Comparison of ENCODE assay signal across 32 cellular contexts in the genomic region with DNA sequence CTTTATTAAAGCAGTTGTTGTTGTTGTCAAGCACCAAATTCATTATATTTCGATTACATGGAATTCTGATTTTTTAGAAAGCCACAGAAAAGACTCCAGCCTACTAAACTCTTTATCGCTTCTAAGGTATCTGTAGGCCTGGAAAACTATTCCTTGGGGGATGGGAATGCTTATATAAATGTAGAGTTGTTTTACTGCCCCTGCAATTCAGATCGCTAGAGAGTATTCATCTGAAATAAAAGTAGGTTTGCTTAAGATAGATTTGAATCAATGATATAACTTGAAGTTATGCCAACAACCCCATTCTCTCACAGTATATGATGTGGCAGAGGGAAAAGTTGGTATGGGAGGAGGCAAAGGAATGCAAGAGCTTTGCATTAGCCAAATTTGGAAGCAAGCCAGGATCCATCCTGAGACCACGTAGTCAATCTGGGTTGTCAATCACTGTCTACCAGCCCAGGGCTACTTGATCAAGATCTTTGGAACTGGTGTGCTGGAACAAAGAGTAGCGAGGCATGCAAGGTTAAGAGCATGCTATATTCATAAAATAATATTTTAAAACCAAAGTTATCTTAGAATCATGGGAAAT.
"Had no signal": no experiment of that assay in that cellular context is flagged by ENCODE, and none has a peak within 500 bp of the region (broad histone marks: within the 10 kb centered on the region; RNA-seq: fewer than 3 reads in every experiment).

No MANE protein-coding gene starts in this region.

- H3K27me3 ChIP-seq: ascending aorta, body of pancreas, SJSA1 had no signal

- H3K9me3 Mint-ChIP-seq: activated B cell treated with CpG ODN at 0.5 μM for 24 hours; activated CD4-positive, alpha-beta memory T cell treated with anti-CD3 and anti-CD28 coated beads for 36 hours; activated CD4-positive, alpha-beta T cell treated with anti-CD3 and anti-CD28 coated beads, Interleukin-2, amount 10 ng/mL, durations not matched to agents 7 days and 5 days; activated naive CD4-positive, alpha-beta T cell treated with anti-CD3 and anti-CD28 coated beads, Interleukin-2, amount 50 U/mL, for 72 hours; activated naive CD8-positive, alpha-beta T cell treated with anti-CD3 and anti-CD28 coated beads, Interleukin-2, amount 50 U/mL, for 24 hours; activated T-cell treated with anti-CD3 and anti-CD28 coated beads, Interleukin-2, amount 50 U/mL, for 4 hours; T-cell had no signal

- H3K4me3 Mint-ChIP-seq: activated B cell treated with CpG ODN at 0.5 μM for 24 hours; activated CD4-positive, alpha-beta memory T cell treated with anti-CD3 and anti-CD28 coated beads for 36 hours; activated CD4-positive, alpha-beta T cell treated with anti-CD3 and anti-CD28 coated beads, Interleukin-2, amount 10 ng/mL, durations not matched to agents 7 days and 5 days; activated naive CD8-positive, alpha-beta T cell treated with anti-CD3 and anti-CD28 coated beads, Interleukin-2, amount 50 U/mL, for 24 hours; activated T-cell treated with anti-CD3 and anti-CD28 coated beads, Interleukin-2, amount 50 U/mL, for 4 hours; T-cell had no signal

- H3K36me3 Mint-ChIP-seq: activated CD4-positive, alpha-beta memory T cell treated with anti-CD3 and anti-CD28 coated beads for 36 hours; activated naive CD4-positive, alpha-beta T cell treated with anti-CD3 and anti-CD28 coated beads, Interleukin-2, amount 50 U/mL, for 72 hours; T-cell had no signal

- ATAC-seq: activated naive CD4-positive, alpha-beta T cell treated with anti-CD3 and anti-CD28 coated beads, Interleukin-2, amount 50 U/mL, for 72 hours; activated naive CD8-positive, alpha-beta T cell treated with anti-CD3 and anti-CD28 coated beads, Interleukin-2, amount 50 U/mL, for 24 hours; activated T-cell treated with anti-CD3 and anti-CD28 coated beads, Interleukin-2, amount 50 U/mL, for 4 hours; body of pancreas; Panc1; T-cell had no signal

- H3K27ac Mint-ChIP-seq: activated B cell treated with CpG ODN at 0.5 μM for 24 hours; activated CD4-positive, alpha-beta memory T cell treated with anti-CD3 and anti-CD28 coated beads for 36 hours; activated CD4-positive, alpha-beta T cell treated with anti-CD3 and anti-CD28 coated beads, Interleukin-2, amount 10 ng/mL, durations not matched to agents 7 days and 5 days; activated naive CD4-positive, alpha-beta T cell treated with anti-CD3 and anti-CD28 coated beads, Interleukin-2, amount 50 U/mL, for 72 hours; activated naive CD8-positive, alpha-beta T cell treated with anti-CD3 and anti-CD28 coated beads, Interleukin-2, amount 50 U/mL, for 24 hours; T-cell had no signal

- H3K36me3 ChIP-seq: ascending aorta, SJSA1 had no signal

- H3K4me1 Mint-ChIP-seq: activated naive CD8-positive, alpha-beta T cell treated with anti-CD3 and anti-CD28 coated beads, Interleukin-2, amount 50 U/mL, for 24 hours; T-cell had no signal

- DNase-seq: activated B cell treated with CpG ODN at 0.5 μM for 24 hours; activated CD4-positive, alpha-beta memory T cell treated with anti-CD3 and anti-CD28 coated beads for 36 hours; activated CD4-positive, alpha-beta T cell treated with anti-CD3 and anti-CD28 coated beads for 1 hour; activated CD4-positive, alpha-beta T cell treated with anti-CD3 and anti-CD28 coated beads, Interleukin-2, amount 10 ng/mL, durations not matched to agents 7 days and 5 days; activated CD8-positive, alpha-beta memory T cell treated with anti-CD3 and anti-CD28 coated beads for 24 hours; activated effector memory CD4-positive, alpha-beta T cell treated with anti-CD3 and anti-CD28 coated beads, Interleukin-2, amount 50 U/mL, for 16 hours; activated naive CD4-positive, alpha-beta T cell treated with Interleukin-2 at 50 U/mL for 16 hours; activated naive CD8-positive, alpha-beta T cell treated with anti-CD3 and anti-CD28 coated beads, Interleukin-2, amount 50 U/mL, for 24 hours; activated T-cell treated with anti-CD3 and anti-CD28 coated beads, Interleukin-2, amount 50 U/mL, for 4 hours; amniotic stem cell; body of pancreas; central memory CD4-positive, alpha-beta T cell; Karpas-422; MM.1S; NCI-H1105 treated with DMSO at 0.1 percent for 48 hours; NCI-H1436 treated with DMSO at 0.1 percent for 48 hours; NCI-H187; NCI-H2081; NCI-H2171; NCI-H2227 treated with DMSO at 0.1 percent for 48 hours; NCI-H446 treated with DMSO at 0.1 percent for 48 hours; NCI-H524 treated with DMSO at 0.1 percent for 48 hours; NCI-H748 treated with DMSO at 0.1 percent for 48 hours; Right ventricle myocardium superior; T-cell; T-helper 2 cell; T1000 had no signal

- H3K4me3 ChIP-seq: ascending aorta, body of pancreas, SJSA1 had no signal

- H3K27ac ChIP-seq: ascending aorta, body of pancreas, RWPE1, SJSA1 had no signal

- H3K4me1 ChIP-seq: ascending aorta had no signal
